In the genomic region with DNA sequence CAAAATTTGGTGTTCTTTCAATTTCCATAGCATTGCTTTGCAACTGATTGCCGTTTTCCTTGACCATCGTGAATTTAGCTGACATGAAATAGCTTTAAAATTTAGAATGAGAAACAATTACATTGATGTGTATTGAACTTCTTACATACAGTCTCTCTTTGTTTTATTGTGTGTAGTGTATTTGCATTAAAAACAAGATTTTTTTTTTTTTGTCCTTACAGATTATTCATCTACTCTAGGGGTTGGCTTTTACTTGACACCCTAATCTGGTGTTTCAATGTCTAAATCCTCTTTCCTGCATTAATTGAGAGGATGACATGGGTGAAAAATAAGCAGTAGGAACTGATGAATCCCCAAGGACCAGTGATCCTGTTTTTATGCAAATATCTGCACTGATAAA, we compare ENCODE assay signal across 7 cellular contexts.
"Had no signal": no experiment of that assay in that cellular context is flagged by ENCODE, and none has a peak within 500 bp of the region (broad histone marks: within the 10 kb centered on the region; RNA-seq: fewer than 3 reads in every experiment).

No MANE protein-coding gene starts in this region.

- H3K4me3 ChIP-seq: K562 had no signal

- H3K9ac ChIP-seq: KMS-11 had no signal

- DNase-seq: IMR-90, KBM-7, KG1 had no signal

- H3K27ac ChIP-seq: HL-60, KMS-11 had no signal

- FAIRE-seq: HepG2, K562 had no signal
